Comparison of ENCODE assay signal across 20 cellular contexts in the genomic region with DNA sequence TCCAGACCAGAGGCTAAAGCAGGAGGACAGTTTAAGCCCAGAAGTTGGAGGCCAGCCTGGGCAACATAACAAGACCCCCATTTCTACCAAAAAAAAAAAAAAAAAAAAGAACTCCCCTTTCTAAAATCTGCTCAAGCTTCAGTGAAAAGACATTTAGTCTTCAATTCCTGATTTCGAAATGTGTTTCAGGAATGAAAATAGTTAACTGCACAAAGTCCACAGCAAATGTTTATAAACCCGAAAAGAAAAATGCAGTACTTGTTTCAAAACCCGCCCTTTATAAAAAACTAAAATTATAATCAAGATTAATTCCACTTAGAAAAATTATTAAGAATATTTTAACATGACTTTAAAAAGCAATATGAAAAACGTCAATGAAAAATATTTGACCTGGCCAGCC.
"Had no signal": no experiment of that assay in that cellular context is flagged by ENCODE, and none has a peak within 500 bp of the region (broad histone marks: within the 10 kb centered on the region; RNA-seq: fewer than 3 reads in every experiment).

No MANE protein-coding gene starts in this region.

- H3K4me3 Mint-ChIP-seq: naive thymus-derived CD8-positive, alpha-beta T cell; stimulated activated naive B cell treated with anti-CD40 and anti-IgM and Interleukin-4, amounts not matched to agents 10 μg/mL and 1 μg/mL and 100 μg/mL, for 72 hours; stimulated activated naive CD8-positive, alpha-beta T cell treated with anti-CD3 and anti-CD28 coated beads, Interleukin-15, amount 100 ng/mL, for 72 hours had no signal

- H3K36me3 ChIP-seq: esophagus muscularis mucosa, neutrophil, sigmoid colon, tibial nerve had no signal

- H3K9me3 ChIP-seq: esophagus muscularis mucosa, mucosa of descending colon, neutrophil, sigmoid colon, testis, tibial nerve had no signal

- H3K9me3 Mint-ChIP-seq: naive thymus-derived CD8-positive, alpha-beta T cell; stimulated activated naive B cell treated with anti-CD40 and anti-IgM and Interleukin-4, amounts not matched to agents 10 μg/mL and 1 μg/mL and 100 μg/mL, for 72 hours; stimulated activated naive CD8-positive, alpha-beta T cell treated with anti-CD3 and anti-CD28 coated beads, Interleukin-15, amount 100 ng/mL, for 72 hours had no signal

- H3K4me3 ChIP-seq: coronary artery, esophagus muscularis mucosa, mucosa of descending colon, sigmoid colon, skin epidermis, testis, tibial nerve had no signal

- ATAC-seq: foreskin keratinocyte; left cardiac atrium; left ventricle myocardium superior; mucosa of descending colon; naive thymus-derived CD8-positive, alpha-beta T cell; stimulated activated naive B cell treated with anti-CD40 and anti-IgM and Interleukin-4, amounts not matched to agents 10 μg/mL and 1 μg/mL and 100 μg/mL, for 72 hours; stimulated activated naive CD8-positive, alpha-beta T cell treated with anti-CD3 and anti-CD28 coated beads, Interleukin-15, amount 100 ng/mL, for 72 hours had no signal

- H3K27me3 Mint-ChIP-seq: naive thymus-derived CD8-positive, alpha-beta T cell; stimulated activated naive B cell treated with anti-CD40 and anti-IgM and Interleukin-4, amounts not matched to agents 10 μg/mL and 1 μg/mL and 100 μg/mL, for 72 hours; stimulated activated naive CD8-positive, alpha-beta T cell treated with anti-CD3 and anti-CD28 coated beads, Interleukin-15, amount 100 ng/mL, for 72 hours had no signal

- H3K27ac Mint-ChIP-seq: naive thymus-derived CD8-positive, alpha-beta T cell; stimulated activated naive B cell treated with anti-CD40 and anti-IgM and Interleukin-4, amounts not matched to agents 10 μg/mL and 1 μg/mL and 100 μg/mL, for 72 hours; stimulated activated naive CD8-positive, alpha-beta T cell treated with anti-CD3 and anti-CD28 coated beads, Interleukin-15, amount 100 ng/mL, for 72 hours had no signal

- DNase-seq: effector memory CD4-positive, alpha-beta T cell; foreskin keratinocyte; kidney; left cardiac atrium; left ventricle myocardium superior; mesendoderm; mucosa of descending colon; naive thymus-derived CD8-positive, alpha-beta T cell; sigmoid colon; stimulated activated CD4-positive, alpha-beta T cell treated with anti-CD3 and anti-CD28 coated beads, Interleukin-2, amount 100 ng/mL, for 24 hours; stimulated activated CD4-positive, alpha-beta T cell treated with anti-CD3 and anti-CD28 coated beads, Interleukin-4, amount 100 ng/mL, for 4 hours; stimulated activated naive B cell treated with anti-CD40 and anti-IgM and Interleukin-4, amounts not matched to agents 10 μg/mL and 1 μg/mL and 100 μg/mL, for 72 hours; stimulated activated naive CD8-positive, alpha-beta T cell treated with anti-CD3 and anti-CD28 coated beads, Interleukin-15, amount 100 ng/mL, for 72 hours; testis had no signal

- H3K4me1 ChIP-seq: foreskin keratinocyte, testis had no signal

- H3K27me3 ChIP-seq: esophagus muscularis mucosa, foreskin keratinocyte, neutrophil, sigmoid colon, testis, tibial nerve had no signal

- H3K27ac ChIP-seq: epithelial cell of prostate, foreskin keratinocyte, neutrophil, sigmoid colon, skin epidermis, testis, tibial nerve had no signal
